Comparison of ENCODE assay signal across 15 cellular contexts in the genomic region with DNA sequence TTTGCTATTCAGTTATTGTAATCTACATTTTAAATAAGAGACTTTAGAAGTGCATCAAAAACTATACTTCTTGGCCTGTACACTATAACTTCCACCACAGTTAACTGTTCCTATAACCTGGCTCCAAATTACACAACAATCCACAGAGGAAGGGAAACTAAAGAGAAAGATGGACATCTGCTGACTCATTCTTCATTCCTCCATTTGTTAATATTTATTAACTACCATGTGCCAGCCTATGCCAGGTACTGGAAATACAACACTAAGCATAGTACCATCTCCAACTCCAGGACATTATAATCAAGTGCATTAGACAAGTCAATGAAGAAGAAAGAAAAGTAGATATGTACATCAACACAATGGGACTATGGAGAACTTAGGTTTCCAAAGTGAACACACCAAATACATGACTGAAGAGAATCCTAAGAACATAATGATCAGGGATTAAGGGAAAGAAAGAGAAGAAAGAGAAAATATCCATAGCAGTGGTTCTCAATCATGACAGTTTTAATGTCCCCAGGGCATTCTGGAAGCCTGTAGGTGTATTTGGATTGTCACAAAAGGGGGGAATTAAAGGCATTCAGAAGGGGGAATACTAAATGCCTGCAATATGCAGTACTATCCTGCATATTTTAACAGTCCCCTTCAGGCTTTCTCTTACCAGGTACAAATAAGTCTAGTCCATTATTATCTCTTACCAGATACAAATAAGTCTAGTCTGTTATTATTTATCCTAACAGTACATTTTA. TPM values are rescaled to one million over a fixed set of nuclear protein-coding genes. Genes with fewer than 3 reads are reported as not detected.
A peak's percentile ranks its signal among the peaks of the same experiment; 100 is the strongest.
DNase-seq lines count a peak whose midpoint lies in the region; ATAC-seq, FAIRE-seq and TF ChIP-seq lines count a peak whose summit lies in the region.
"Had no signal": no experiment of that assay in that cellular context is flagged by ENCODE, and none has a peak within 500 bp of the region (broad histone marks: within the 10 kb centered on the region; RNA-seq: fewer than 3 reads in every experiment).

No MANE protein-coding gene starts in this region.

- peaks cover 51% of the 10 kb centered on the region for H3K36me3 ChIP-seq in A673 (ENCODE audit: insufficient read depth, low read length, poor library complexity, severe bottlenecking)
- H3K36me3 ChIP-seq: colonic mucosa had no signal

- peak; percentile 36 for FAIRE-seq in H54 (lab: Jason Lieb, UNC)

- TF ChIP-seq POLR2A in H54 (IDR thresholded peaks at IDR 0.05; ENCODE audit: low read depth, low read length): no peak

- peak; percentile 15 for DNase-seq in A673 (ENCODE audit: low spot score)
- DNase-seq in H54 (ENCODE audit: insufficient read length, low spot score): no peak
- peak; percentile 23 for DNase-seq in astrocyte of the hippocampus (ENCODE audit: low read depth, low spot score)
- peak; percentile 63 for DNase-seq in kidney glomerular epithelial cell (lab: John Stamatoyannopoulos, UW)
- DNase-seq in activated naive CD4-positive, alpha-beta T cell treated with anti-CD3 and anti-CD28 coated beads, Interleukin-2, amount 50 U/mL, for 16 hours: no peak
- DNase-seq in foreskin melanocyte: no peak
- no peak for DNase-seq in NCI-H2081 treated with DMSO at 0.1 percent for 48 hours (lab: John Stamatoyannopoulos, UW)
- DNase-seq: activated CD4-positive, alpha-beta T cell treated with anti-CD3 and anti-CD28 coated beads, Interleukin-2, amount 50 U/mL, for 4 hours; colonic mucosa; islet precursor cell; NCI-H146; spleen; T-helper 1 cell had no signal

- H3K27me3 ChIP-seq in A673 (replicated peaks; ENCODE audit: insufficient read depth, low read depth, low read length, poor library complexity): no peaks in the 10 kb centered on the region
- H3K27me3 ChIP-seq: colonic mucosa, spleen had no signal

- H3K4me1 ChIP-seq in A673 (ENCODE audit: insufficient read depth, low read length, poor library complexity, severe bottlenecking): peaks cover 18% of the 10 kb centered on the region
- H3K4me1 ChIP-seq: colonic mucosa had no signal

- no peaks in the 10 kb centered on the region for H3K9me3 ChIP-seq in A673 (ENCODE audit: low read depth, low read length, poor library complexity, severe bottlenecking)
- H3K9me3 ChIP-seq: colonic mucosa, spleen had no signal

- TF ChIP-seq CTCF in A673 (conservative IDR thresholded peaks at IDR 0.05; ENCODE audit: low read depth, low read length): no peak

- no peak for ATAC-seq in GM21576 (IDR thresholded peaks at IDR 0.05; ENCODE audit: unreplicated experiment)
- ATAC-seq: natural killer cell treated with Interleukin-12 subunit alpha and Interleukin-12 subunit beta and Interleukin-15 and Interleukin-18, amount 100 ng/mL, for 72 hours had no signal

- no TSS peak for BruUV-seq in A673 (replicated peaks; lab: Mats Ljungman, UMichigan)

- CTCF ChIA-PET in A673 (lab: Charles Lee): no interaction called here

- H3K4me3 ChIP-seq in A673 (ENCODE audit: low read depth, low read length, poor library complexity, severe bottlenecking): no peak overlapping the region
- H3K4me3 ChIP-seq: colonic mucosa, spleen had no signal

- intact Hi-C loops in A673 (cut with micrococcal nuclease; ENCODE audit: unreplicated experiment): no loop called here

- POLR2A ChIA-PET in A673 (lab: Charles Lee; ENCODE audit: low non-redundant PET): no interaction called here

- H3K27ac ChIP-seq in A673 (ENCODE audit: low read depth, low read length, poor library complexity, severe bottlenecking): peak overlapping the region; percentile 27
- H3K27ac ChIP-seq: colonic mucosa, spleen had no signal

RNA-seq across cellular contexts. Expression of gene ICE2, which starts 8.9 kb away (rescaled TPM):
- 76.5 and 82.1 TPM in 2 replicates for total RNA-seq in A673 (2021)

Comparison
In these comparisons a context has a peak if more than half of its experiments do, and no peak if none do; other contexts are left out.
1. DNase-seq: peak in A673 (single experiment), astrocyte of the hippocampus (single experiment) and kidney glomerular epithelial cell (single experiment); none in H54 (single experiment), activated naive CD4-positive, alpha-beta T cell treated with anti-CD3 and anti-CD28 coated beads, Interleukin-2, amount 50 U/mL, for 16 hours (single experiment), foreskin melanocyte (single experiment) and NCI-H2081 treated with DMSO at 0.1 percent for 48 hours (single experiment).